Comparison of ENCODE assay signal across 1 cellular context in genomic region chr7:80830584-80831319, GRCh38.
TF ChIP-seq lines count a peak whose summit lies in the region.

No MANE protein-coding gene starts in this region.

TF ChIP-seq in IMR-90, 13 proteins besides CTCF, POLR2A, EP300 and RAD21 (continued from another document):
- TF ChIP-seq CEBPB (IDR thresholded peaks at IDR 0.05; ENCODE audit: low read depth, low read length), result peak; percentile 28; the same call in 1 of the 2 replicates
- no peak for TF ChIP-seq RCOR1 (IDR thresholded peaks at IDR 0.05; ENCODE audit: insufficient replicate concordance, low read length)
